In genomic region chr12:13210022-13210539, GRCh38 we compare ENCODE assay signal across 22 cellular contexts. TPM values are rescaled to one million over a fixed set of nuclear protein-coding genes. Genes with fewer than 3 reads are reported as not detected.
DNase-seq lines count a peak whose midpoint lies in the region; ATAC-seq lines count a peak whose summit lies in the region.
"Had no signal": no experiment of that assay in that cellular context is flagged by ENCODE, and none has a peak within 500 bp of the region (broad histone marks: within the 10 kb centered on the region; RNA-seq: fewer than 3 reads in every experiment).

No MANE protein-coding gene starts in this region.

- DNase-seq in CD1c-positive myeloid dendritic cell (ENCODE audit: extremely low spot score) (peak; percentile 35), NCI-H2227 treated with DMSO at 0.1 percent for 48 hours (lab: John Stamatoyannopoulos, UW) (peak; percentile 62), dermis blood vessel endothelial cell (peak; percentile 53), SHP77 (lab: John Stamatoyannopoulos, UW) (no peak), NCI-H128 (lab: John Stamatoyannopoulos, UW; ENCODE audit: unreplicated experiment) (no peak)
- no peak for DNase-seq in stimulated activated CD4-positive, alpha-beta T cell treated with anti-CD3 and anti-CD28 coated beads, Interleukin-4, amount 100 ng/mL, for 24 hours
- DNase-seq: activated CD4-positive, alpha-beta T cell treated with anti-CD3 and anti-CD28 coated beads for 4 hours; activated naive CD4-positive, alpha-beta T cell treated with anti-CD3 and anti-CD28 coated beads, Interleukin-2, amount 50 U/mL, for 16 hours; COR-L47; effector CD4-positive, alpha-beta T cell; hippocampal formation; kidney glomerular epithelial cell; NCI-H1092 treated with DMSO at 0.1 percent for 48 hours; NCI-H2107; NCI-H774; pancreas had no signal

- H3K4me3 ChIP-seq in mesodermal cell (ENCODE audit: extremely low read depth, insufficient read depth, low read length, poor library complexity, severe bottlenecking) = no peak overlapping the region
- H3K4me3 ChIP-seq: GM23338, K562, pancreas, SK-N-MC had no signal

- peaks cover 73% of the 10 kb centered on the region for H3K36me3 ChIP-seq in mesodermal cell (ENCODE audit: control insufficient read depth, insufficient read depth, low read length)
- H3K36me3 ChIP-seq: pancreas had no signal

- H3K9me3 ChIP-seq in mesodermal cell (ENCODE audit: control insufficient read depth, low read length) = no peaks in the 10 kb centered on the region
- H3K9me3 ChIP-seq: pancreas had no signal

- WGBS in mesodermal cell (ENCODE audit: insufficient coverage in 2 of 2), 2 experiments = 40 to 64% methylated on average over 1 of the region's 1 CpG

- H3K27ac ChIP-seq in mesodermal cell (ENCODE audit: low read depth, low read length, severe bottlenecking) = peak overlapping the region; percentile 30
- H3K27ac ChIP-seq: HL-60, pancreas, SK-N-MC had no signal

- no peak for ATAC-seq in GM19452 (IDR thresholded peaks at IDR 0.05; ENCODE audit: unreplicated experiment)
- ATAC-seq: GM23338, K562, pancreas had no signal

- peaks cover 62% of the 10 kb centered on the region for H3K4me1 ChIP-seq in mesodermal cell (ENCODE audit: control insufficient read depth, insufficient read depth, low read length, poor library complexity, severe bottlenecking)
- H3K4me1 ChIP-seq: pancreas had no signal

RNA-seq across cellular contexts. Expression of gene EMP1, which starts 13.6 kb away (rescaled TPM):
- total RNA-seq in dermis blood vessel endothelial cell = 318 and 336 TPM in 2 replicates
- polyA plus RNA-seq in mesodermal cell (2013, experiment 1 of 2) = 257 TPM
- 183 TPM for polyA plus RNA-seq in mesodermal cell (2013, experiment 2 of 2)

Comparison
In these comparisons a context has a peak if more than half of its experiments do, and no peak if none do; other contexts are left out.
1. DNase-seq: peak in CD1c-positive myeloid dendritic cell (single experiment), NCI-H2227 treated with DMSO at 0.1 percent for 48 hours (single experiment) and dermis blood vessel endothelial cell (single experiment); none in SHP77 (0 of 2), stimulated activated CD4-positive, alpha-beta T cell treated with anti-CD3 and anti-CD28 coated beads, Interleukin-4, amount 100 ng/mL, for 24 hours (single experiment) and NCI-H128 (single experiment).